ENCODE assay signal across 8 cellular contexts in the genomic region with DNA sequence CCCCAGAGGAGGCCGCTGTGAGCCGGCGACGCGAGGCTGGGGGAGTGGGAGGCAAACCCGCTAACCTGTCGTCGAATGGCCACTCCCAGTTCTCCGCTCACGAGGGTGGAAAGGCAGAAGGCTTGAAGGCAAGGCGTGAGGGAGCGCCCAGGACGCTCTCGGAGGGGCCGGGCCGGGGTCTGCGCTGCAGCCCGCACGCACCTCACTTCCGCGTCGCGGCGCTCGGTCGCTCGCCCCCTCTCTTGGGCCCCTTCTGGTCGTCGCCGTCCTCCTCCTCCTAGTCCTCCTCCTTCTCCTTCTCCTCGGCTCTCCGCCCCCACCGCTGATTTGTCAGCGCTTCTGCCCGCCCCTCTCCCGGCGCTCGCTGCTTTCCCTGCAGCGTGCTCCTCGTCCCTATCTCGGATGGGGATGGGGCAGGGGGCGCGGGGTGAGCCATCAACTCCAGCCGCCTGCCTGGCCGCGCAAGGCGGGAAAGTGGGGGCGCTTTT. TPM values are rescaled to one million over a fixed set of nuclear protein-coding genes. Genes with fewer than 3 reads are reported as not detected.
A peak's percentile ranks its signal among the peaks of the same experiment; 100 is the strongest.
DNase-seq lines count a peak whose midpoint lies in the region; ATAC-seq and TF ChIP-seq lines count a peak whose summit lies in the region.

SNCA (minus strand) TSS at position 265 of the 488 bp plus-strand sequence. CDS start 1,494 bp downstream, outside the sequence.

- H3F3A ChIP-seq in smooth muscle cell (ENCODE audit: low read depth), result no peaks in the 10 kb centered on the region

- H3K4me1 ChIP-seq in ectodermal cell (ENCODE audit: control insufficient read depth, insufficient read depth, low read length) (no peaks in the 10 kb centered on the region), smooth muscle cell (ENCODE audit: low read depth) (peaks cover 9% of the 10 kb centered on the region)

- H2AFZ ChIP-seq in smooth muscle cell (ENCODE audit: low read depth), result peak within 1 kb of the TSS; percentile 98

- no peaks in the 10 kb centered on the region for H3K79me2 ChIP-seq in smooth muscle cell (ENCODE audit: low read depth)

- peak; percentile 64 to 66 for ATAC-seq in activated CD4-positive, CD25-positive, alpha-beta regulatory T cell treated with anti-CD3 and anti-CD28 coated beads, Interleukin-2, amount 50 U/mL, for 24 hours
- no peak for ATAC-seq in GM18870 (IDR thresholded peaks at IDR 0.05; ENCODE audit: unreplicated experiment)

- H3K4me3 ChIP-seq in ectodermal cell (ENCODE audit: insufficient read depth, low read depth, low read length) (peak within 1 kb of the TSS; percentile 60), smooth muscle cell (peak within 1 kb of the TSS; percentile 72)

- H3K27me3 ChIP-seq in ectodermal cell (ENCODE audit: control insufficient read depth, insufficient read depth, low read length, poor library complexity, severe bottlenecking) (peaks cover 9% of the 10 kb centered on the region), smooth muscle cell (ENCODE audit: low read depth) (peaks cover 24% of the 10 kb centered on the region)

- peak; percentile 29 for DNase-seq in NCI-H1105 treated with DMSO at 0.1 percent for 48 hours (lab: John Stamatoyannopoulos, UW)
- DNase-seq in NCI-H1105 (lab: John Stamatoyannopoulos, UW), result no peak
- DNase-seq in NCI-H1694 treated with DMSO at 0.1 percent for 48 hours (lab: John Stamatoyannopoulos, UW), result peak; percentile 63
- peak; percentile 43 for DNase-seq in kidney tubule cell (ENCODE audit: low spot score)
- DNase-seq in smooth muscle cell (lab: John Stamatoyannopoulos, UW; ENCODE audit: unreplicated experiment), result peak; percentile 50

- WGBS in ectodermal cell, 2 experiments, result 0 to 1% methylated on average over 48 of the region's 48 CpGs
- 3% methylated on average over 16 of the region's 48 CpGs for WGBS in smooth muscle cell (ENCODE audit: low lambda C conversion rate)

- no peak for TF ChIP-seq CTCF in smooth muscle cell (IDR thresholded peaks at IDR 0.05; ENCODE audit: borderline replicate concordance, insufficient read depth, poor library complexity, severe bottlenecking)

- H3K36me3 ChIP-seq in ectodermal cell (ENCODE audit: control insufficient read depth, insufficient read depth, low read length) (no peaks in the 10 kb centered on the region), smooth muscle cell (ENCODE audit: low read depth) (no peaks in the 10 kb centered on the region)

- H3K27ac ChIP-seq in ectodermal cell (ENCODE audit: insufficient read depth, low read depth, low read length, poor library complexity, severe bottlenecking), result peak within 1 kb of the TSS; percentile 9
- H3K27ac ChIP-seq in smooth muscle cell (ENCODE audit: low read depth), result no peak within 1 kb of the TSS

- H3K9ac ChIP-seq in smooth muscle cell (ENCODE audit: low read depth), result peak within 1 kb of the TSS; percentile 23

- peak within 1 kb of the TSS; percentile 95 for H3K4me2 ChIP-seq in smooth muscle cell

- H4K20me1 ChIP-seq in smooth muscle cell (ENCODE audit: low read depth), result no peaks in the 10 kb centered on the region

- H3K9me3 ChIP-seq in ectodermal cell (ENCODE audit: control insufficient read depth, low read length) (no peaks in the 10 kb centered on the region), smooth muscle cell (replicated peaks; ENCODE audit: low read depth) (no peaks in the 10 kb centered on the region)

RNA-seq across cellular contexts. Expression of gene SNCA, which starts in this region (rescaled TPM):
- polyA plus RNA-seq in ectodermal cell (2013, experiment 1 of 4), result 18.4 TPM
- 13.3 TPM for polyA plus RNA-seq in ectodermal cell (2013, experiment 2 of 4)
- 15.7 TPM for polyA plus RNA-seq in ectodermal cell (2013, experiment 3 of 4)
- 16.1 TPM for polyA plus RNA-seq in ectodermal cell (2013, experiment 4 of 4)
- total RNA-seq in smooth muscle cell, result 0.13 and 0.22 TPM in 2 replicates
- 1.7 and 3.2 TPM in 2 replicates for polyA plus RNA-seq in smooth muscle cell
